ENCODE assay signal across 9 cellular contexts in genomic region chr6:43977404-43978111, GRCh38.
DNase-seq lines count a peak whose midpoint lies in the region; ATAC-seq and TF ChIP-seq lines count a peak whose summit lies in the region.
"Had no signal": no experiment of that assay in that cellular context is flagged by ENCODE, and none has a peak within 500 bp of the region (broad histone marks: within the 10 kb centered on the region; RNA-seq: fewer than 3 reads in every experiment).

No MANE protein-coding gene starts in this region.

- H3K27me3 Mint-ChIP-seq in CD14-positive monocyte (ENCODE audit: low read depth in 3 of 3): peaks cover 13 to 25% (median 17%) of the 10 kb centered on the region in 3 donors

- H3K4me1 Mint-ChIP-seq in CD14-positive monocyte: peaks cover 29% of the 10 kb centered on the region

- H3K4me3 Mint-ChIP-seq in CD14-positive monocyte: peak overlapping the region; percentile 43 to 52

- H3K36me3 Mint-ChIP-seq in CD14-positive monocyte: peaks cover 0 to 4% of the 10 kb centered on the region in 2 donors

- ATAC-seq in GM19351 (IDR thresholded peaks at IDR 0.05; ENCODE audit: unreplicated experiment): peak; percentile 87
- ATAC-seq in HG03280 (IDR thresholded peaks at IDR 0.05; ENCODE audit: unreplicated experiment): peak; percentile 65

- H3K27ac Mint-ChIP-seq in CD14-positive monocyte: peak overlapping the region; percentile 28 to 97 (median 93)

- DNase-seq in CD14-positive monocyte (ENCODE audit: low spot score): peak; percentile 87
- peak; percentile 22 for DNase-seq in astrocyte of the hippocampus (ENCODE audit: low read depth, low spot score)
- no peak for DNase-seq in NCI-H2227 treated with DMSO at 0.1 percent for 48 hours (lab: John Stamatoyannopoulos, UW)
- DNase-seq in NCI-H1092 treated with DMSO at 0.1 percent for 48 hours (lab: John Stamatoyannopoulos, UW): no peak
- DNase-seq in foreskin fibroblast: no peak
- no peak for DNase-seq in inferior parietal cortex (ENCODE audit: extremely low spot score)

- H3K4me3 ChIP-seq in foreskin fibroblast (ENCODE audit: low read depth in 1 of 2, low read length in 2 of 2): no peak overlapping the region
- H3K4me3 ChIP-seq: skin epidermis had no signal

- intact Hi-C loops in CD14-positive monocyte (cut with micrococcal nuclease): loop anchor here (2.0 to 5.0 kb wide), 3 partner anchors 35 to 100 kb away; no protein-coding TSS in a partner anchor

- H3K9me3 Mint-ChIP-seq in CD14-positive monocyte: peaks cover 5 to 13% (median 9%) of the 10 kb centered on the region in 7 donors

- peak; percentile 52 for TF ChIP-seq CTCF in CD14-positive monocyte (IDR thresholded peaks at IDR 0.05)
- no peak for TF ChIP-seq CTCF in foreskin fibroblast (IDR thresholded peaks at IDR 0.05; ENCODE audit: low read depth, low read length)

Comparison
In these comparisons a context has a peak if more than half of its experiments do, and no peak if none do; other contexts are left out.
1. DNase-seq: peak in CD14-positive monocyte (single experiment) and astrocyte of the hippocampus (single experiment); none in NCI-H2227 treated with DMSO at 0.1 percent for 48 hours (single experiment), NCI-H1092 treated with DMSO at 0.1 percent for 48 hours (single experiment), foreskin fibroblast (0 of 2) and inferior parietal cortex (single experiment).